7 cellular contexts compared by ENCODE assay signal in the genomic region with DNA sequence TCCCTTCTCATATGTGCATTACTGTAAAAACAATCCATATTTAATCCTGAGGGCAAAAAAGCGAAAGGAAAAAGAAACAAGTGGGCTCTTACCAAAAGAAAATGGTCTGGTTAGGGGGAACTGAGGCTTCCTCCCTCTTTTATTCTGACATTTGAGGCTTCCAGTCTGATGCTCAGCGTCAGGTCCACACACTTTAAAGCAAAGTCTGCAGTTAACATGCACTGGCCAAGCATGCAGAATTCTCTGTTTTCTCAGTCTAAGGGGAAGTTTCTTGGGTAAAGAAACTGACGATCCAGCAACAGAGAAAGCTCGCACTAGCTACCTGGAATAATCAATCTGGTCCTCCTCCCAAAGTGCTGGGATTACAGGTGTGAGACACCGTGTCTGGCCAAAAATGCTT. TPM values are rescaled to one million over a fixed set of nuclear protein-coding genes. Genes with fewer than 3 reads are reported as not detected.
A peak's percentile ranks its signal among the peaks of the same experiment; 100 is the strongest.
DNase-seq lines count a peak whose midpoint lies in the region; ATAC-seq, FAIRE-seq and TF ChIP-seq lines count a peak whose summit lies in the region.

No MANE protein-coding gene starts in this region.

- no peaks in the 10 kb centered on the region for H3K36me3 ChIP-seq in DOHH2 (ENCODE audit: control insufficient read depth, low read length)
- no peaks in the 10 kb centered on the region for H3K36me3 ChIP-seq in brain microvascular endothelial cell (replicated peaks)
- H3K36me3 ChIP-seq in pancreas = no peaks in the 10 kb centered on the region

- FAIRE-seq in pancreas (lab: Jason Lieb, UNC) = no peak

- H3K4me2 ChIP-seq in DOHH2 (ENCODE audit: low read length) = peak overlapping the region; percentile 59

- no peaks in the 10 kb centered on the region for H3K79me2 ChIP-seq in DOHH2 (ENCODE audit: control insufficient read depth, low read length)

- H3K9me2 ChIP-seq in DOHH2 (replicated peaks; ENCODE audit: control insufficient read depth, low read length) = no peaks in the 10 kb centered on the region

- H3K4me3 ChIP-seq in DOHH2 (ENCODE audit: low read length) = peak overlapping the region; percentile 68
- peak overlapping the region; percentile 16 for H3K4me3 ChIP-seq in brain microvascular endothelial cell (ENCODE audit: low read depth, low read length)
- peak overlapping the region in 1 of 4 donors; percentile 22 for H3K4me3 ChIP-seq in pancreas

- H3K27me3 ChIP-seq in DOHH2 (ENCODE audit: control insufficient read depth, low read length) (no peaks in the 10 kb centered on the region), brain microvascular endothelial cell (replicated peaks) (no peaks in the 10 kb centered on the region), pancreas (no peaks in the 10 kb centered on the region)

- in situ Hi-C loops in brain microvascular endothelial cell (cut with HindIII; ENCODE audit: low pct_ligation_motif_present, low sequenced_read_pairs) = no loop called here

- ATAC-seq in HG02610 (IDR thresholded peaks at IDR 0.05; ENCODE audit: unreplicated experiment) (peak; percentile 50), pancreas (peak in 3 of 4 donors; percentile 14 to 45 (median 17)), HG02678 (IDR thresholded peaks at IDR 0.05; ENCODE audit: unreplicated experiment) (no peak)

- no peak for DNase-seq in brain microvascular endothelial cell
- no peak for DNase-seq in pancreas
- DNase-seq in SW480 (ENCODE audit: low spot score) = no peak
- no peak for DNase-seq in stimulated activated CD4-positive, alpha-beta T cell treated with anti-CD3 and anti-CD28 coated beads, Interleukin-1b, Interleukin-23, amount 100 ng/mL, for 48 hours

- whole genome bisulfite sequencing in pancreas, 2 donors = 36 to 45% methylated on average over 5 of the region's 5 CpGs

- no peaks in the 10 kb centered on the region for H4K20me1 ChIP-seq in DOHH2 (ENCODE audit: control insufficient read depth, insufficient read depth, low read depth, low read length)

- intact Hi-C loops in pancreas (cut with DNase I) = no loop called here

- no peak for TF ChIP-seq CTCF in DOHH2 (IDR thresholded peaks at IDR 0.05; ENCODE audit: low read depth, low read length, poor library complexity, severe bottlenecking)
- TF ChIP-seq CTCF in brain microvascular endothelial cell (IDR thresholded peaks at IDR 0.05; ENCODE audit: low read depth, low read length, missing control alignments) = no peak
- no peak for TF ChIP-seq CTCF in pancreas (IDR thresholded peaks at IDR 0.05)

- no peaks in the 10 kb centered on the region for H3K9me3 ChIP-seq in DOHH2 (ENCODE audit: control insufficient read depth, insufficient read depth, low read length)
- no peaks in the 10 kb centered on the region for H3K9me3 ChIP-seq in pancreas

- peaks cover 4% of the 10 kb centered on the region; the same call in 1 of the 2 replicates for H3F3A ChIP-seq in DOHH2 (ENCODE audit: control insufficient read depth, insufficient read depth)

- peaks cover 9% of the 10 kb centered on the region for H3K4me1 ChIP-seq in DOHH2 (ENCODE audit: control insufficient read depth, low read length)
- no peaks in the 10 kb centered on the region for H3K4me1 ChIP-seq in pancreas

- H3K27ac ChIP-seq in DOHH2 (ENCODE audit: low read depth, low read length) = peak overlapping the region; percentile 59
- H3K27ac ChIP-seq in brain microvascular endothelial cell = no peak overlapping the region
- no peak overlapping the region for H3K27ac ChIP-seq in pancreas

RNA-seq across cellular contexts. Expression of gene TRIM59, which starts 36.3 kb away (rescaled TPM):
- 1 to 10 TPM in 5 of 6 donors, under 1 TPM in 1; 0.95 to 3.3 (median 1.6) TPM for total RNA-seq in pancreas
- 1 to 10 TPM in 1 of 2 donors, under 1 TPM in 1; 0.53 to 1.6 TPM for polyA plus RNA-seq in pancreas
